ENCODE assay signal across 20 cellular contexts in genomic region chr7:47330026-47330425, GRCh38.
DNase-seq lines count a peak whose midpoint lies in the region; ATAC-seq and TF ChIP-seq lines count a peak whose summit lies in the region.
"Had no signal": no experiment of that assay in that cellular context is flagged by ENCODE, and none has a peak within 500 bp of the region (broad histone marks: within the 10 kb centered on the region; RNA-seq: fewer than 3 reads in every experiment).

No MANE protein-coding gene starts in this region.

- ATAC-seq in heart right ventricle = no peak
- ATAC-seq in Right ventricle myocardium superior (ENCODE audit: poor library complexity) = no peak
- ATAC-seq in GM18498 (IDR thresholded peaks at IDR 0.05; ENCODE audit: unreplicated experiment) = no peak
- ATAC-seq: A549; activated CD8-positive, alpha-beta T cell treated with anti-CD3 and anti-CD28 coated beads, Interleukin-2, amount 10 ng/mL, durations not matched to agents 7 days and 5 days; activated T-cell treated with anti-CD3 and anti-CD28 coated beads, Interleukin-2, amount 50 U/mL, for 4 hours had no signal

- peaks cover 38% of the 10 kb centered on the region for H3K4me1 Mint-ChIP-seq in progenitor cell of endocrine pancreas (ENCODE audit: low read depth)
- H3K4me1 Mint-ChIP-seq: activated naive CD4-positive, alpha-beta T cell treated with anti-CD3 and anti-CD28 coated beads, Interleukin-2, amount 10 ng/mL, durations not matched to agents 7 days and 5 days had no signal

- H3K9me3 ChIP-seq in heart right ventricle = no peaks in the 10 kb centered on the region
- H3K9me3 ChIP-seq in vagina = no peaks in the 10 kb centered on the region
- H3K9me3 ChIP-seq: A549 had no signal

- H3K27ac ChIP-seq in heart right ventricle (peak overlapping the region in 7 of 10 donors; percentile 81 to 96 (median 92)), vagina (peak overlapping the region; percentile 91)
- H3K27ac ChIP-seq: GM23248 had no signal

- peaks cover 22 to 91% (median 61%) of the 10 kb centered on the region in 9 donors for H3K4me1 ChIP-seq in heart right ventricle
- H3K4me1 ChIP-seq in vagina = peaks cover 86% of the 10 kb centered on the region

- intact Hi-C loops in heart right ventricle (cut with DNase I) (loop anchor here in 1 of 10 donors (10.0 kb wide), 2 partner anchors 55 to 65 kb away; no protein-coding TSS in a partner anchor), Right ventricle myocardium superior (cut with DNase I) (no loop called here), vagina (cut with DNase I) (no loop called here)

- no peak overlapping the region for H3K4me3 Mint-ChIP-seq in progenitor cell of endocrine pancreas (ENCODE audit: low read depth)
- H3K4me3 Mint-ChIP-seq: activated B cell treated with CpG ODN at 0.5 μM for 24 hours; activated CD8-positive, alpha-beta T cell treated with anti-CD3 and anti-CD28 coated beads, Interleukin-2, amount 10 ng/mL, durations not matched to agents 7 days and 5 days; activated naive CD4-positive, alpha-beta T cell treated with anti-CD3 and anti-CD28 coated beads, Interleukin-2, amount 10 ng/mL, durations not matched to agents 7 days and 5 days; activated T-cell treated with anti-CD3 and anti-CD28 coated beads, Interleukin-2, amount 50 U/mL, for 4 hours; T-helper 2 cell treated with Interferon-gamma antibody and Interleukin-4, amounts not matched to agents 5 μg/mL and 100 μg/mL, for 36 hours had no signal

- DNase-seq in heart right ventricle = no peak
- DNase-seq in Right ventricle myocardium superior = no peak
- peak; percentile 35 for DNase-seq in islet precursor cell
- DNase-seq in progenitor cell of endocrine pancreas (ENCODE audit: low spot score, unreplicated experiment) = no peak
- DNase-seq in vagina (ENCODE audit: extremely low spot score in 2 of 2) = peak in 1 of 2 donors; percentile 77
- DNase-seq in retina = no peak
- DNase-seq in AG08396 (ENCODE audit: low spot score) = no peak
- DNase-seq: activated B cell treated with CpG ODN at 0.5 μM for 24 hours; activated CD8-positive, alpha-beta T cell treated with anti-CD3 and anti-CD28 coated beads, Interleukin-2, amount 10 ng/mL, durations not matched to agents 7 days and 5 days; activated naive CD4-positive, alpha-beta T cell treated with anti-CD3 and anti-CD28 coated beads, Interleukin-2, amount 10 ng/mL, durations not matched to agents 7 days and 5 days; activated T-cell treated with anti-CD3 and anti-CD28 coated beads, Interleukin-2, amount 50 U/mL, for 4 hours; C1 segment of cervical spinal cord; GM23248; mesendoderm; NCI-H1436 treated with DMSO at 0.1 percent for 48 hours; NCI-H82; stimulated activated naive CD4-positive, alpha-beta T cell treated with Interleukin-2 at 50 U/mL for 16 hours had no signal

- H3K27me3 ChIP-seq in heart right ventricle (no peaks in the 10 kb centered on the region), vagina (no peaks in the 10 kb centered on the region)

- WGBS in heart right ventricle, 2 donors = 73 to 77% methylated on average over 6 of the region's 6 CpGs

- no peaks in the 10 kb centered on the region for H3K27me3 Mint-ChIP-seq in progenitor cell of endocrine pancreas
- H3K27me3 Mint-ChIP-seq: activated B cell treated with CpG ODN at 0.5 μM for 24 hours; activated naive CD4-positive, alpha-beta T cell treated with anti-CD3 and anti-CD28 coated beads, Interleukin-2, amount 10 ng/mL, durations not matched to agents 7 days and 5 days had no signal

- no peaks in the 10 kb centered on the region for H3K9me3 Mint-ChIP-seq in progenitor cell of endocrine pancreas (ENCODE audit: low read depth)
- H3K9me3 Mint-ChIP-seq: activated B cell treated with CpG ODN at 0.5 μM for 24 hours; activated T-cell treated with anti-CD3 and anti-CD28 coated beads, Interleukin-2, amount 50 U/mL, for 4 hours; T-helper 2 cell treated with Interferon-gamma antibody and Interleukin-4, amounts not matched to agents 5 μg/mL and 100 μg/mL, for 36 hours had no signal

- peaks cover 9% of the 10 kb centered on the region for H3K36me3 Mint-ChIP-seq in progenitor cell of endocrine pancreas (ENCODE audit: insufficient read depth)
- H3K36me3 Mint-ChIP-seq: activated naive CD4-positive, alpha-beta T cell treated with anti-CD3 and anti-CD28 coated beads, Interleukin-2, amount 10 ng/mL, durations not matched to agents 7 days and 5 days had no signal

- TF ChIP-seq CTCF in heart right ventricle (IDR thresholded peaks at IDR 0.05) = no peak
- TF ChIP-seq CTCF in progenitor cell of endocrine pancreas (IDR thresholded peaks at IDR 0.05; ENCODE audit: unreplicated experiment) = no peak
- no peak for TF ChIP-seq CTCF in vagina (IDR thresholded peaks at IDR 0.05)

- peak overlapping the region; percentile 14 for H3K27ac Mint-ChIP-seq in progenitor cell of endocrine pancreas
- H3K27ac Mint-ChIP-seq: activated B cell treated with CpG ODN at 0.5 μM for 24 hours; activated CD8-positive, alpha-beta T cell treated with anti-CD3 and anti-CD28 coated beads, Interleukin-2, amount 10 ng/mL, durations not matched to agents 7 days and 5 days; activated naive CD4-positive, alpha-beta T cell treated with anti-CD3 and anti-CD28 coated beads, Interleukin-2, amount 10 ng/mL, durations not matched to agents 7 days and 5 days; T-helper 2 cell treated with Interferon-gamma antibody and Interleukin-4, amounts not matched to agents 5 μg/mL and 100 μg/mL, for 36 hours had no signal

- no peak for TF ChIP-seq POLR2A in vagina (IDR thresholded peaks at IDR 0.05)

- no peak overlapping the region for H3K4me3 ChIP-seq in heart right ventricle
- H3K4me3 ChIP-seq in vagina = no peak overlapping the region
- H3K4me3 ChIP-seq: A549, GM23248 had no signal

- peaks cover 0 to 45% (median 0%) of the 10 kb centered on the region in 9 donors for H3K36me3 ChIP-seq in heart right ventricle
- no peaks in the 10 kb centered on the region for H3K36me3 ChIP-seq in vagina
